ENCODE assay signal across 9 cellular contexts in genomic region chr19:42132030-42132628, GRCh38. TPM values are rescaled to one million over a fixed set of nuclear protein-coding genes. Genes with fewer than 3 reads are reported as not detected.
DNase-seq lines count a peak whose midpoint lies in the region; ATAC-seq, FAIRE-seq and TF ChIP-seq lines count a peak whose summit lies in the region.
"Had no signal": no experiment of that assay in that cellular context is flagged by ENCODE, and none has a peak within 500 bp of the region (broad histone marks: within the 10 kb centered on the region; RNA-seq: fewer than 3 reads in every experiment).

TSS of gene POU2F2 (minus strand) at chr19:42132446. CDS start at chr19:42132411, 35 bp downstream.

- intact Hi-C loops in mucosa of descending colon (cut with DNase I, micrococcal nuclease) = loop anchor here (5.0 kb wide), 1 partner anchor 50 kb away; no protein-coding TSS in a partner anchor

- peak; percentile 31; the same call in 1 of the 2 replicates for TF ChIP-seq POLR2A in GM12891 (IDR thresholded peaks at IDR 0.05; ENCODE audit: low read depth, low read length)

- no peaks in the 10 kb centered on the region for H3K36me3 ChIP-seq in mucosa of descending colon (ENCODE audit: low read depth)

- FAIRE-seq in GM12891 (lab: Jason Lieb, UNC) = no peak
- FAIRE-seq: TTC549 had no signal

- H3K4me1 ChIP-seq in mucosa of descending colon (ENCODE audit: low read depth) = peaks cover 4% of the 10 kb centered on the region

- peak; percentile 36 for ATAC-seq in HG03135 (IDR thresholded peaks at IDR 0.05; ENCODE audit: unreplicated experiment)
- peak; percentile 67 for ATAC-seq in mucosa of descending colon
- ATAC-seq in stimulated activated effector memory CD8-positive, alpha-beta T cell treated with anti-CD3 and anti-CD28 coated beads, Interleukin-12 subunit alpha, Interleukin-12 subunit beta, amount 100 ng/mL, for 72 hours = peak; percentile 85

- H3K4me1 Mint-ChIP-seq in stimulated activated effector memory CD8-positive, alpha-beta T cell treated with anti-CD3 and anti-CD28 coated beads, Interleukin-12 subunit alpha, Interleukin-12 subunit beta, amount 100 ng/mL, for 72 hours = peaks cover 75% of the 10 kb centered on the region

- DNase-seq in GM12891 (ENCODE audit: insufficient read length, low spot score) (peak; percentile 78), choroid plexus epithelial cell (ENCODE audit: low read depth) (no peak), mucosa of descending colon (peak; percentile 65 to 92 (median 77)), SHP77 (lab: John Stamatoyannopoulos, UW) (no peak), middle frontal gyrus (ENCODE audit: extremely low spot score, low spot score) (no peak)
- DNase-seq in activated CD4-positive, CD25-positive, alpha-beta regulatory T cell (lab: John Stamatoyannopoulos, UW) = peak; percentile 73 to 85 (median 78)
- DNase-seq in stimulated activated effector memory CD8-positive, alpha-beta T cell treated with anti-CD3 and anti-CD28 coated beads, Interleukin-12 subunit alpha, Interleukin-12 subunit beta, amount 100 ng/mL, for 72 hours (ENCODE audit: low spot score in 2 of 2) = peak; percentile 69 to 90

- H3K9me3 Mint-ChIP-seq in stimulated activated effector memory CD8-positive, alpha-beta T cell treated with anti-CD3 and anti-CD28 coated beads, Interleukin-12 subunit alpha, Interleukin-12 subunit beta, amount 100 ng/mL, for 72 hours = no peaks in the 10 kb centered on the region

- H3K9me3 ChIP-seq in mucosa of descending colon = no peaks in the 10 kb centered on the region

- peak within 1 kb of the TSS; percentile 78 for H3K4me3 Mint-ChIP-seq in stimulated activated effector memory CD8-positive, alpha-beta T cell treated with anti-CD3 and anti-CD28 coated beads, Interleukin-12 subunit alpha, Interleukin-12 subunit beta, amount 100 ng/mL, for 72 hours

- H3K4me3 ChIP-seq in choroid plexus epithelial cell (ENCODE audit: low read depth, low read length) (peak within 1 kb of the TSS; percentile 52), mucosa of descending colon (no peak within 1 kb of the TSS)

- H3K27ac Mint-ChIP-seq in stimulated activated effector memory CD8-positive, alpha-beta T cell treated with anti-CD3 and anti-CD28 coated beads, Interleukin-12 subunit alpha, Interleukin-12 subunit beta, amount 100 ng/mL, for 72 hours = peak within 1 kb of the TSS; percentile 87

- H3K36me3 Mint-ChIP-seq in stimulated activated effector memory CD8-positive, alpha-beta T cell treated with anti-CD3 and anti-CD28 coated beads, Interleukin-12 subunit alpha, Interleukin-12 subunit beta, amount 100 ng/mL, for 72 hours = no peaks in the 10 kb centered on the region

- no peak for TF ChIP-seq CTCF in choroid plexus epithelial cell (conservative IDR thresholded peaks at IDR 0.05; ENCODE audit: low read depth, low read length)
- no peak for TF ChIP-seq CTCF in mucosa of descending colon (IDR thresholded peaks at IDR 0.05)

TF ChIP-seq in GM12891, 5 proteins besides CTCF, POLR2A, EP300 and RAD21:
- TF ChIP-seq TAF1 (IDR thresholded peaks at IDR 0.05; ENCODE audit: low read depth, low read length) (no peak), PAX5 (IDR thresholded peaks at IDR 0.05; ENCODE audit: insufficient read depth, low read length, severe bottlenecking) (no peak), POU2F2 (IDR thresholded peaks at IDR 0.05; ENCODE audit: low read depth, low read length) (no peak), SPI1 (IDR thresholded peaks at IDR 0.05; ENCODE audit: low read depth, low read length) (no peak), POLR2AphosphoS5 (IDR thresholded peaks at IDR 0.05; ENCODE audit: low read depth, low read length) (no peak; the same call in 1 of the 2 replicates)

RNA-seq across cellular contexts. Expression of gene POU2F2, which starts in this region (rescaled TPM):
- 33.8 TPM for polyA plus RNA-seq in GM12891 (2012; ENCODE audit: low read depth, missing spikeins)
- 1 to 10 TPM; 3.9 to 6.8 (median 6.1) TPM for total RNA-seq in mucosa of descending colon

Comparison
In these comparisons a context has a peak if more than half of its experiments do, and no peak if none do; other contexts are left out.
1. DNase-seq: peak in GM12891 (single experiment), activated CD4-positive, CD25-positive, alpha-beta regulatory T cell (4 of 4), mucosa of descending colon (3 of 3) and stimulated activated effector memory CD8-positive, alpha-beta T cell treated with anti-CD3 and anti-CD28 coated beads, Interleukin-12 subunit alpha, Interleukin-12 subunit beta, amount 100 ng/mL, for 72 hours (2 of 2); none in choroid plexus epithelial cell (single experiment), SHP77 (0 of 2) and middle frontal gyrus (single experiment).
2. Peak in every context shown above with its lines, with median percentiles within 50 percentile points of each other: ATAC-seq.